8 cellular contexts compared by ENCODE assay signal in genomic region chr1:61081637-61082335, GRCh38. TPM values are rescaled to one million over a fixed set of nuclear protein-coding genes. Genes with fewer than 3 reads are reported as not detected.
DNase-seq lines count a peak whose midpoint lies in the region; ATAC-seq lines count a peak whose summit lies in the region.

No MANE protein-coding gene starts in this region.

- ATAC-seq in left ventricle myocardium superior (peak; percentile 1), HG02884 (IDR thresholded peaks at IDR 0.05; ENCODE audit: unreplicated experiment) (no peak), GM21381 (IDR thresholded peaks at IDR 0.05; ENCODE audit: unreplicated experiment) (no peak)

- H3K36me3 ChIP-seq in SJSA1 (no peaks in the 10 kb centered on the region), adipocyte (ENCODE audit: control insufficient read depth, insufficient read depth, low read length, severe bottlenecking) (no peaks in the 10 kb centered on the region)

- peak overlapping the region; percentile 65 for H3K4me3 ChIP-seq in SJSA1
- peak overlapping the region; percentile 93 for H3K4me3 ChIP-seq in adipocyte (ENCODE audit: low read length)

- intact Hi-C loops in left ventricle myocardium superior (cut with micrococcal nuclease): loop anchor here (10.0 kb wide), 1 partner anchor 253 kb away; no protein-coding TSS in a partner anchor
- intact Hi-C loops in posterior cingulate gyrus (cut with DNase I): loop anchor here (5.0 kb wide), 2 partner anchors 101 to 191 kb away; no protein-coding TSS in a partner anchor

- H3K9ac ChIP-seq in adipocyte (ENCODE audit: low read length): peak overlapping the region; percentile 85

- H3K9me3 ChIP-seq in SJSA1 (replicated peaks) (no peaks in the 10 kb centered on the region; the same call in 1 of the 2 replicates), adipocyte (ENCODE audit: control insufficient read depth, low read length) (no peaks in the 10 kb centered on the region)

- H3K27ac ChIP-seq in SJSA1: no peak overlapping the region

- peaks cover 18% of the 10 kb centered on the region for H3K27me3 ChIP-seq in SJSA1 (replicated peaks)
- H3K27me3 ChIP-seq in adipocyte (replicated peaks; ENCODE audit: control insufficient read depth, insufficient read depth, low read length): no peaks in the 10 kb centered on the region

- DNase-seq in NCI-H82 (lab: John Stamatoyannopoulos, UW) (peak; percentile 56), NCI-H82 treated with DMSO at 0.1 percent for 48 hours (lab: John Stamatoyannopoulos, UW; ENCODE audit: unreplicated experiment) (no peak), SJSA1 (ENCODE audit: low read depth in 1 of 2, low spot score in 2 of 2) (peak in 1 of 2 experiments; percentile 45), adipocyte (ENCODE audit: low read depth) (peak; percentile 64), left ventricle myocardium superior (peak; percentile 63), posterior cingulate gyrus (peak in 7 of 10 donors; percentile 17 to 88 (median 35))

- peaks cover 27% of the 10 kb centered on the region for H3K4me1 ChIP-seq in SJSA1 (replicated peaks)
- H3K4me1 ChIP-seq in adipocyte (ENCODE audit: control insufficient read depth, insufficient read depth, low read length): peaks cover 54% of the 10 kb centered on the region

RNA-seq across cellular contexts. Expression of gene NFIA, which starts 0.6 kb away (rescaled TPM):
- total RNA-seq in SJSA1 (2014; rRNA removed; shearing (Covaris generic)): 0.74 and 0.81 TPM in 2 replicates
- 102 TPM for total RNA-seq in left ventricle myocardium superior

Comparison
In these comparisons a context has a peak if more than half of its experiments do, and no peak if none do; other contexts are left out.
1. RNA of gene NFIA, which starts 0.6 kb away (total RNA-seq): 102 TPM in left ventricle myocardium superior (single experiment); 0.74 to 0.81 TPM in SJSA1; every median in the first group is over 10 times any median in the second.